16 cellular contexts compared by ENCODE assay signal in the genomic region with DNA sequence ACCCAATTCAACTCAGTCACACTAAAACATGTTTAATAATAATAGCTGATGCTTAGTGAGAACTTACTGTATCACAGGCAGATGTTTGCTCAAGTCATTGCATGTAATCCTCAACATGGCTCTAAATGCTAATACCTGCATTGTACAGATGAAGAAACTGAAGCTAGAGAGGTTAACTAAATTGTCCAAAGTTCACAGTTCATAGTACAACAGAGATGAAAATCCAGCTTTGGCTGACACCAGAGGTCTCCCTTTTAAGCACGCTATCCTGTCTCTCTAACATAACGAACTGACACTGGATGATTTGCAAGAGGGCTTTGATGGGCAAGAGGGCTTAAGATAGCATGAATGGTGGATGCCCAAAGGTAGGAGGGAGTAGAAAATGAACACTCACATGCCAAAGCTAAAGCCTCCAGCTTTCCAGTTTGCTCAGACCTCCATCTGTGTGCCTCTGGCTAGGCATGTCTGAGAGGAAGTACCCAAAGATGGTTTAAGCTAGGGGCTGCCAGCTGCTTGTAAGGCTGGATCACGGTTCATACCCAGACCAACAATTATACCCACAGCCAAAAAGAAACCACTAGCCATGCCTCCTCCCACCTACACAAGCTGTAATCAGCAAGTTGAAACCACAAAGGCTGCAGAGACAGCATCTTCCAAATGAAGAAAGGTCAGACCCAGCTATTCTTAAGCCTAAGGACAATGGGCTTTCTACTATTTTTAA.
DNase-seq lines count a peak whose midpoint lies in the region; ATAC-seq, FAIRE-seq and TF ChIP-seq lines count a peak whose summit lies in the region.
"Had no signal": no experiment of that assay in that cellular context is flagged by ENCODE, and none has a peak within 500 bp of the region (broad histone marks: within the 10 kb centered on the region; RNA-seq: fewer than 3 reads in every experiment).

No MANE protein-coding gene starts in this region.

- CTCF ChIA-PET in GM12878 (lab: Yijun Ruan, JAX): interaction anchor here (0.8 to 2.1 kb wide), 4 partner anchors 11 to 510 kb away, joined by 3 to 11 read pairs (median 4); no protein-coding TSS in a partner anchor

- no peaks in the 10 kb centered on the region; the same call in 2 of the 3 replicates for H3K9me3 ChIP-seq in GM12878 (replicated peaks; ENCODE audit: control insufficient read depth, insufficient read depth, low read length)
- H3K9me3 ChIP-seq: pancreas, SK-N-SH had no signal

- peak; percentile 12 to 35 for DNase-seq in activated T-cell treated with anti-CD3 and anti-CD28 coated beads, Interleukin-2, amount 50 U/mL, for 72 hours
- DNase-seq in activated T-cell treated with anti-CD3 and anti-CD28 coated beads, Interleukin-2, amount 50 U/mL, for 24 hours: no peak
- DNase-seq in NCI-H226 (peak; percentile 38), GM12878 (ENCODE audit: low read depth, low spot score) (no peak), NCI-H345 treated with DMSO at 0.1 percent for 48 hours (lab: John Stamatoyannopoulos, UW; ENCODE audit: unreplicated experiment) (no peak), ureter (ENCODE audit: low spot score) (no peak)
- peak; percentile 19 for DNase-seq in stimulated activated naive CD8-positive, alpha-beta T cell treated with anti-CD3 and anti-CD28 coated beads, Interleukin-15, amount 100 ng/mL, for 72 hours
- DNase-seq: mesenchymal stem cell; NCI-H2029; SK-N-SH; stimulated activated CD8-positive, alpha-beta memory T cell treated with anti-CD3 and anti-CD28 coated beads, Interleukin-4, amount 100 ng/mL, for 48 hours had no signal

- no peak for FAIRE-seq in GM12878 (lab: Jason Lieb, UNC)
- FAIRE-seq: GM18507, pancreas, urothelium cell line had no signal

- no peak overlapping the region for H3K9ac ChIP-seq in GM12878 (ENCODE audit: control insufficient read depth, insufficient read depth, low read length)
- H3K9ac ChIP-seq: SK-N-SH had no signal

- H3K36me3 Mint-ChIP-seq in activated T-cell treated with anti-CD3 and anti-CD28 coated beads, Interleukin-2, amount 50 U/mL, for 72 hours (ENCODE audit: insufficient read depth in 2 of 2): no peaks in the 10 kb centered on the region
- no peaks in the 10 kb centered on the region for H3K36me3 Mint-ChIP-seq in activated T-cell treated with anti-CD3 and anti-CD28 coated beads, Interleukin-2, amount 50 U/mL, for 24 hours (ENCODE audit: low read depth)
- H3K36me3 Mint-ChIP-seq: activated naive CD4-positive, alpha-beta T cell treated with anti-CD3 and anti-CD28 coated beads, Interleukin-2, amount 50 U/mL, for 24 hours had no signal

- no peak overlapping the region for H3K4me3 ChIP-seq in GM12878
- H3K4me3 ChIP-seq: pancreas had no signal

- H3K27me3 Mint-ChIP-seq in activated T-cell treated with anti-CD3 and anti-CD28 coated beads, Interleukin-2, amount 50 U/mL, for 72 hours (ENCODE audit: low read depth): no peaks in the 10 kb centered on the region
- no peaks in the 10 kb centered on the region for H3K27me3 Mint-ChIP-seq in activated T-cell treated with anti-CD3 and anti-CD28 coated beads, Interleukin-2, amount 50 U/mL, for 24 hours
- no peaks in the 10 kb centered on the region for H3K27me3 Mint-ChIP-seq in stimulated activated naive CD8-positive, alpha-beta T cell treated with anti-CD3 and anti-CD28 coated beads, Interleukin-15, amount 100 ng/mL, for 72 hours
- H3K27me3 Mint-ChIP-seq: activated naive CD4-positive, alpha-beta T cell treated with anti-CD3 and anti-CD28 coated beads, Interleukin-2, amount 50 U/mL, for 24 hours had no signal

- SMC1A ChIA-PET in GM12878 (lab: Charles Lee; ENCODE audit: uncharacterized antibody, unreplicated experiment): interaction anchor here (0.6 to 1.5 kb wide), 5 partner anchors 9 to 279 kb away, joined by 3 to 4 read pairs (median 3); no protein-coding TSS in a partner anchor

- no peaks in the 10 kb centered on the region for H3K9me3 Mint-ChIP-seq in activated T-cell treated with anti-CD3 and anti-CD28 coated beads, Interleukin-2, amount 50 U/mL, for 72 hours
- no peaks in the 10 kb centered on the region for H3K9me3 Mint-ChIP-seq in activated T-cell treated with anti-CD3 and anti-CD28 coated beads, Interleukin-2, amount 50 U/mL, for 24 hours
- no peaks in the 10 kb centered on the region for H3K9me3 Mint-ChIP-seq in stimulated activated naive CD8-positive, alpha-beta T cell treated with anti-CD3 and anti-CD28 coated beads, Interleukin-15, amount 100 ng/mL, for 72 hours
- H3K9me3 Mint-ChIP-seq: activated naive CD4-positive, alpha-beta T cell treated with anti-CD3 and anti-CD28 coated beads, Interleukin-2, amount 50 U/mL, for 24 hours had no signal

- H3K27ac Mint-ChIP-seq in activated T-cell treated with anti-CD3 and anti-CD28 coated beads, Interleukin-2, amount 50 U/mL, for 72 hours: no peak overlapping the region
- no peak overlapping the region for H3K27ac Mint-ChIP-seq in activated T-cell treated with anti-CD3 and anti-CD28 coated beads, Interleukin-2, amount 50 U/mL, for 24 hours
- H3K27ac Mint-ChIP-seq in stimulated activated naive CD8-positive, alpha-beta T cell treated with anti-CD3 and anti-CD28 coated beads, Interleukin-15, amount 100 ng/mL, for 72 hours: peak overlapping the region in 1 of 2 donors; percentile 41
- H3K27ac Mint-ChIP-seq: activated naive CD4-positive, alpha-beta T cell treated with anti-CD3 and anti-CD28 coated beads, Interleukin-2, amount 50 U/mL, for 24 hours had no signal

- H2AFZ ChIP-seq in GM12878 (ENCODE audit: control insufficient read depth, low read depth, low read length): no peak overlapping the region

- 56% methylated on average over 3 of the region's 3 CpGs for WGBS in GM12878 (ENCODE audit: insufficient coverage, insufficient replicate concordance, low lambda C conversion rate, missing lambda C conversion rate)

- in situ Hi-C loops in GM12878 (cut with MboI): no loop called here

- no peak overlapping the region for H3K4me2 ChIP-seq in GM12878 (ENCODE audit: control insufficient read depth, insufficient read depth)

- no peaks in the 10 kb centered on the region for H3K79me2 ChIP-seq in GM12878 (ENCODE audit: control insufficient read depth, insufficient read depth, low read length)

- no peaks in the 10 kb centered on the region for H3K4me1 ChIP-seq in GM12878 (ENCODE audit: control insufficient read depth, insufficient read depth, low read length)
- H3K4me1 ChIP-seq: pancreas had no signal

- no peak for TF ChIP-seq EP300 in GM12878 (IDR thresholded peaks at IDR 0.05; ENCODE audit: borderline replicate concordance in 1 of 2, control insufficient read depth in 1 of 2, low read depth in 2 of 2, low read length in 2 of 2)

- H3K4me3 Mint-ChIP-seq in activated T-cell treated with anti-CD3 and anti-CD28 coated beads, Interleukin-2, amount 50 U/mL, for 72 hours: no peak overlapping the region
- H3K4me3 Mint-ChIP-seq in activated T-cell treated with anti-CD3 and anti-CD28 coated beads, Interleukin-2, amount 50 U/mL, for 24 hours: no peak overlapping the region
- no peak overlapping the region for H3K4me3 Mint-ChIP-seq in stimulated activated naive CD8-positive, alpha-beta T cell treated with anti-CD3 and anti-CD28 coated beads, Interleukin-15, amount 100 ng/mL, for 72 hours
- H3K4me3 Mint-ChIP-seq: activated naive CD4-positive, alpha-beta T cell treated with anti-CD3 and anti-CD28 coated beads, Interleukin-2, amount 50 U/mL, for 24 hours had no signal

- TF ChIP-seq CTCF in GM12878 (IDR thresholded peaks at IDR 0.05 in 2 of 3, conservative IDR thresholded peaks at IDR 0.05 in 1 of 3; ENCODE audit: control insufficient read depth in 2 of 3, extremely low read depth in 1 of 3, insufficient read depth in 1 of 3, low read depth in 3 of 3, low read length in 3 of 3): no peak

- no peak for TF ChIP-seq RAD21 in GM12878 (IDR thresholded peaks at IDR 0.05; ENCODE audit: insufficient read depth, low read depth, low read length)

- intact Hi-C loops in GM12878 (cut with micrococcal nuclease; ENCODE audit: unreplicated experiment): no loop called here

- no peak for TF ChIP-seq POLR2A in GM12878 (IDR thresholded peaks at IDR 0.05; ENCODE audit: low read depth, low read length)

- BruUV-seq in GM12878 (replicated peaks; lab: Mats Ljungman, UMichigan): no TSS peak

- RAD21 ChIA-PET in GM12878 (lab: Charles Lee; ENCODE audit: unreplicated experiment): interaction anchor here (0.7 to 1.1 kb wide), 2 partner anchors 32 to 66 kb away, joined by 3 read pairs; no protein-coding TSS in a partner anchor

- H3K27ac ChIP-seq in GM12878 (ENCODE audit: control insufficient read depth, insufficient read depth): no peak overlapping the region
- H3K27ac ChIP-seq: pancreas had no signal

- no peaks in the 10 kb centered on the region; a peak in 1 of 4 replicates for H3K27me3 ChIP-seq in GM12878 (replicated peaks in 1 of 2; ENCODE audit: control insufficient read depth in 2 of 2, insufficient read depth in 2 of 2, low read length in 1 of 2)
- H3K27me3 ChIP-seq: pancreas had no signal

- POLR2A ChIA-PET in GM12878 (lab: Charles Lee): interaction anchor here (0.6 kb wide), 1 partner anchor 1164 kb away, joined by 4 read pairs; no protein-coding TSS in a partner anchor

- H3K4me1 Mint-ChIP-seq in activated T-cell treated with anti-CD3 and anti-CD28 coated beads, Interleukin-2, amount 50 U/mL, for 72 hours (ENCODE audit: low read depth): peaks cover 30% of the 10 kb centered on the region
- H3K4me1 Mint-ChIP-seq in activated T-cell treated with anti-CD3 and anti-CD28 coated beads, Interleukin-2, amount 50 U/mL, for 24 hours (ENCODE audit: low read depth): peaks cover 24% of the 10 kb centered on the region
- H3K4me1 Mint-ChIP-seq in stimulated activated naive CD8-positive, alpha-beta T cell treated with anti-CD3 and anti-CD28 coated beads, Interleukin-15, amount 100 ng/mL, for 72 hours: peaks cover 29% of the 10 kb centered on the region

- no peaks in the 10 kb centered on the region for H4K20me1 ChIP-seq in GM12878 (ENCODE audit: control insufficient read depth, insufficient read depth)

- H3K36me3 ChIP-seq in GM12878 (ENCODE audit: control insufficient read depth in 2 of 2, insufficient read depth in 2 of 2, low read length in 1 of 2): no peaks in the 10 kb centered on the region
- H3K36me3 ChIP-seq: pancreas had no signal

- ATAC-seq in activated T-cell treated with anti-CD3 and anti-CD28 coated beads, Interleukin-2, amount 50 U/mL, for 72 hours (replicated peaks in 1 of 2): peak; percentile 78 to 89
- ATAC-seq in GM12878: peak; percentile 70
- ATAC-seq in stimulated activated naive CD8-positive, alpha-beta T cell treated with anti-CD3 and anti-CD28 coated beads, Interleukin-15, amount 100 ng/mL, for 72 hours: peak; percentile 79
- ATAC-seq in HG03432 (IDR thresholded peaks at IDR 0.05; ENCODE audit: unreplicated experiment): no peak

TF ChIP-seq in GM12878, 131 proteins besides CTCF, POLR2A, EP300 and RAD21:
- TF ChIP-seq RUNX3 (IDR thresholded peaks at IDR 0.05; ENCODE audit: low read length) (peak; percentile 51), ZNF217 (IDR thresholded peaks at IDR 0.05) (no peak)

Comparison
In these comparisons a context has a peak if more than half of its experiments do, and no peak if none do; other contexts are left out.
1. DNase-seq: peak in activated T-cell treated with anti-CD3 and anti-CD28 coated beads, Interleukin-2, amount 50 U/mL, for 72 hours (2 of 2), NCI-H226 (single experiment) and stimulated activated naive CD8-positive, alpha-beta T cell treated with anti-CD3 and anti-CD28 coated beads, Interleukin-15, amount 100 ng/mL, for 72 hours (2 of 2); none in activated T-cell treated with anti-CD3 and anti-CD28 coated beads, Interleukin-2, amount 50 U/mL, for 24 hours (single experiment), GM12878 (single experiment), NCI-H345 treated with DMSO at 0.1 percent for 48 hours (single experiment) and ureter (single experiment).